ENCODE assay signal across 8 cellular contexts in genomic region chrX:20263474-20263873, GRCh38. TPM values are rescaled to one million over a fixed set of nuclear protein-coding genes. Genes with fewer than 3 reads are reported as not detected.
DNase-seq lines count a peak whose midpoint lies in the region; ATAC-seq, FAIRE-seq and TF ChIP-seq lines count a peak whose summit lies in the region.

No MANE protein-coding gene starts in this region.

- H3K27ac ChIP-seq in A549 (peak overlapping the region; percentile 19 to 74; a peak in 5 of 6 replicates), stomach (peak overlapping the region in 1 of 5 donors; percentile 23)

- TF ChIP-seq POLR2A in A549 (IDR thresholded peaks at IDR 0.05; ENCODE audit: low read length): no peak
- no peak for TF ChIP-seq POLR2A in H54 (IDR thresholded peaks at IDR 0.05; ENCODE audit: low read depth, low read length)
- no peak for TF ChIP-seq POLR2A in stomach (IDR thresholded peaks at IDR 0.05)

- intact Hi-C loops in stomach (cut with DNase I; ENCODE audit: low total_unique reads): no loop called here

- no peaks in the 10 kb centered on the region for H3K36me3 ChIP-seq in stomach

- POLR2A ChIA-PET in A549 (lab: Yijun Ruan, JAX): interaction anchor here (2.0 kb wide), 1 partner anchor 99 kb away, joined by 5 read pairs; no protein-coding TSS in a partner anchor

- DNase-seq in A549 (ENCODE audit: low read depth in 1 of 2, low spot score in 1 of 2) (peak in 1 of 2 experiments; percentile 29), SK-MEL-5 (ENCODE audit: low read depth, low spot score) (peak; percentile 57), fibroblast of villous mesenchyme (ENCODE audit: low read depth) (peak; percentile 78), H54 (ENCODE audit: insufficient read length, low spot score) (no peak), D341Med (ENCODE audit: low spot score) (no peak), stomach (no peak)

- TF ChIP-seq EP300 in A549 (IDR thresholded peaks at IDR 0.05): no peak
- TF ChIP-seq EP300 in stomach (IDR thresholded peaks at IDR 0.05): no peak

- CTCF ChIA-PET in A549 (lab: Yijun Ruan, JAX): no interaction called here

- no peak for TF ChIP-seq CTCF in A549 (IDR thresholded peaks at IDR 0.05)
- no peak for TF ChIP-seq CTCF in fibroblast of villous mesenchyme (IDR thresholded peaks at IDR 0.05; ENCODE audit: insufficient read depth, low read depth, low read length)
- no peak for TF ChIP-seq CTCF in stomach (IDR thresholded peaks at IDR 0.05)

- H3K27me3 ChIP-seq in stomach: peaks cover 0 to 17% (median 0%) of the 10 kb centered on the region in 3 donors

- H3K4me2 ChIP-seq in A549: peak overlapping the region; percentile 88

- no peak for FAIRE-seq in A549 (lab: Jason Lieb, UNC)
- FAIRE-seq in H54 (lab: Jason Lieb, UNC): no peak

- ATAC-seq in A549: no peak
- peak; percentile 27 for ATAC-seq in GM18909 (IDR thresholded peaks at IDR 0.05; ENCODE audit: poor library complexity, unreplicated experiment)
- ATAC-seq in HG03196 (IDR thresholded peaks at IDR 0.05; ENCODE audit: unreplicated experiment): no peak

- in situ Hi-C loops in SK-MEL-5 (cut with HindIII; ENCODE audit: low pct_unique_long_range_greater_than_20kb, low sequenced_read_pairs): no loop called here

- TF ChIP-seq RAD21 in A549 (conservative IDR thresholded peaks at IDR 0.05 in 1 of 2, IDR thresholded peaks at IDR 0.05 in 1 of 2): no peak

- peaks cover 54% of the 10 kb centered on the region for H3K4me1 ChIP-seq in A549
- H3K4me1 ChIP-seq in stomach: peaks cover 2 to 48% (median 12%) of the 10 kb centered on the region in 4 donors

- WGBS in A549 (ENCODE audit: missing lambda C conversion rate): 4% methylated on average over 2 of the region's 2 CpGs
- WGBS in stomach, 5 donors: 9 to 20% (median 13%) methylated on average over 2 of the region's 2 CpGs

- H3K9me3 ChIP-seq in A549: no peaks in the 10 kb centered on the region
- peaks cover 0 to 6% (median 0%) of the 10 kb centered on the region in 4 donors for H3K9me3 ChIP-seq in stomach

- H3K4me3 ChIP-seq in A549 (peak overlapping the region; percentile 65; the same call in 2 of the 3 replicates), fibroblast of villous mesenchyme (ENCODE audit: low read depth, low read length) (no peak overlapping the region), stomach (no peak overlapping the region)

TF ChIP-seq in A549, 52 proteins besides CTCF, POLR2A, EP300 and RAD21:
- TF ChIP-seq RCOR1 (IDR thresholded peaks at IDR 0.05; ENCODE audit: low read depth, low read length) (no peak), GATA3 (IDR thresholded peaks at IDR 0.05; ENCODE audit: borderline replicate concordance) (peak; percentile 34; the same call in 1 of the 2 replicates)

RNA-seq across cellular contexts. Expression of gene RPS6KA3, which starts 3.2 kb away (rescaled TPM):
- polyA plus RNA-seq in A549 (2011; rRNA removed): 109 and 117 TPM in 2 replicates
- 20.6 and 22.4 TPM in 2 replicates for polyA plus RNA-seq in A549 (2012; cell fraction: cytosol; rRNA removed)
- 8.8 and 10.3 TPM in 2 replicates for polyA plus RNA-seq in A549 (2012; cell fraction: nucleus; rRNA removed)
- 39.5 to 41.1 TPM (median 40.5 TPM) in 3 replicates for polyA plus RNA-seq in A549 (2017; fragmentation: RNase III; extraction: RNeasy Plus Mini Kit Qiagen cat#74134 plus additional on column Dnase treatment)
- polyA minus RNA-seq in A549 (2011; rRNA and poly(A)+ RNA removed): 88.5 and 90.8 TPM in 2 replicates
- 38.0 and 39.5 TPM in 2 replicates for total RNA-seq in SK-MEL-5 (2014; rRNA removed; shearing (Covaris generic))
- polyA plus RNA-seq in SK-MEL-5 (2015; cell fraction: cytosol; rRNA removed): 21.5 and 33.0 TPM in 2 replicates
- polyA plus RNA-seq in SK-MEL-5 (2015; cell fraction: nucleus; rRNA removed): 10.9 and 15.1 TPM in 2 replicates
- total RNA-seq in fibroblast of villous mesenchyme: 43.2 and 53.5 TPM in 2 replicates
- 10 to 100 TPM; 33.2 to 88.1 (median 65.6) TPM for total RNA-seq in stomach
- 10 to 100 TPM in 1 of 3 donors, 1 to 10 TPM in 2; 5.2 to 13.0 (median 7.2) TPM for polyA plus RNA-seq in stomach

Comparison
In these comparisons a context has a peak if more than half of its experiments do, and no peak if none do; other contexts are left out.
1. DNase-seq: peak in SK-MEL-5 (single experiment) and fibroblast of villous mesenchyme (single experiment); none in H54 (single experiment), D341Med (single experiment) and stomach (single experiment).